Comparison of ENCODE assay signal across 13 cellular contexts in genomic region chr12:4962539-4963486, GRCh38. TPM values are rescaled to one million over a fixed set of nuclear protein-coding genes. Genes with fewer than 3 reads are reported as not detected.
DNase-seq lines count a peak whose midpoint lies in the region; ATAC-seq, FAIRE-seq and TF ChIP-seq lines count a peak whose summit lies in the region.
"Had no signal": no experiment of that assay in that cellular context is flagged by ENCODE, and none has a peak within 500 bp of the region (broad histone marks: within the 10 kb centered on the region; RNA-seq: fewer than 3 reads in every experiment).

No MANE protein-coding gene starts in this region.

- H3K4me1 ChIP-seq in breast epithelium, result no peaks in the 10 kb centered on the region
- H3K4me1 ChIP-seq: prostate gland had no signal

- H3K4me1 Mint-ChIP-seq in MCF 10A (ENCODE audit: insufficient read depth, unreplicated experiment), result no peaks in the 10 kb centered on the region
- H3K4me1 Mint-ChIP-seq in stimulated activated naive B cell treated with anti-CD40 and anti-IgM and Interleukin-4, amounts not matched to agents 10 μg/mL and 1 μg/mL and 100 μg/mL, for 72 hours, result no peaks in the 10 kb centered on the region

- H3K27ac ChIP-seq in breast epithelium, result no peak overlapping the region
- H3K27ac ChIP-seq: prostate gland had no signal

- peak; percentile 22 for DNase-seq in MCF 10A (ENCODE audit: unreplicated experiment)
- DNase-seq in breast epithelium (ENCODE audit: low spot score in 2 of 2), result no peak
- DNase-seq in NCI-H69 (lab: John Stamatoyannopoulos, UW), result peak; percentile 96
- DNase-seq in bronchial epithelial cell (ENCODE audit: low read depth), result peak; percentile 23
- DNase-seq in NCI-H774 (lab: John Stamatoyannopoulos, UW), result no peak
- no peak for DNase-seq in UCSD-AML1 (lab: John Stamatoyannopoulos, UW; ENCODE audit: unreplicated experiment)
- DNase-seq in stimulated activated naive B cell treated with anti-CD40 and anti-IgM and Interleukin-4, amounts not matched to agents 10 μg/mL and 1 μg/mL and 100 μg/mL, for 72 hours, result no peak
- no peak for DNase-seq in NCI-H510A treated with DMSO at 0.1 percent for 48 hours (lab: John Stamatoyannopoulos, UW)
- DNase-seq: cortex of kidney, NCI-H1930, Right ventricle myocardium superior had no signal

- no peaks in the 10 kb centered on the region for H3K36me3 ChIP-seq in breast epithelium
- H3K36me3 ChIP-seq in bronchial epithelial cell (ENCODE audit: control insufficient read depth, insufficient read depth, low read length), result no peaks in the 10 kb centered on the region
- H3K36me3 ChIP-seq: prostate gland had no signal

- H3K27ac Mint-ChIP-seq in MCF 10A (ENCODE audit: low read depth, unreplicated experiment), result no peak overlapping the region
- H3K27ac Mint-ChIP-seq in stimulated activated naive B cell treated with anti-CD40 and anti-IgM and Interleukin-4, amounts not matched to agents 10 μg/mL and 1 μg/mL and 100 μg/mL, for 72 hours, result no peak overlapping the region

- TF ChIP-seq CTCF in MCF 10A (IDR thresholded peaks at IDR 0.05; ENCODE audit: unreplicated experiment) (no peak), breast epithelium (IDR thresholded peaks at IDR 0.05) (no peak), bronchial epithelial cell (IDR thresholded peaks at IDR 0.05; ENCODE audit: insufficient read depth, low read length, severe bottlenecking) (no peak)

- H3K27me3 ChIP-seq in breast epithelium, result peaks cover 0 to 7% of the 10 kb centered on the region in 2 donors
- H3K27me3 ChIP-seq in bronchial epithelial cell (ENCODE audit: control insufficient read depth, insufficient read depth, low read length), result no peaks in the 10 kb centered on the region

- no peak overlapping the region for H3K4me3 Mint-ChIP-seq in MCF 10A (ENCODE audit: unreplicated experiment)
- no peak overlapping the region for H3K4me3 Mint-ChIP-seq in stimulated activated naive B cell treated with anti-CD40 and anti-IgM and Interleukin-4, amounts not matched to agents 10 μg/mL and 1 μg/mL and 100 μg/mL, for 72 hours

- H3K9me3 ChIP-seq in breast epithelium, result no peaks in the 10 kb centered on the region
- H3K9me3 ChIP-seq: prostate gland had no signal

- POLR2A ChIA-PET in MCF 10A (lab: Yijun Ruan, JAX), result interaction anchor here (0.8 kb wide), 1 partner anchor 24 kb away, joined by 3 read pairs; no protein-coding TSS in a partner anchor

- no peak for FAIRE-seq in bronchial epithelial cell (lab: Jason Lieb, UNC)

- no peaks in the 10 kb centered on the region for H3K36me3 Mint-ChIP-seq in MCF 10A (ENCODE audit: insufficient read depth, unreplicated experiment)
- H3K36me3 Mint-ChIP-seq in stimulated activated naive B cell treated with anti-CD40 and anti-IgM and Interleukin-4, amounts not matched to agents 10 μg/mL and 1 μg/mL and 100 μg/mL, for 72 hours, result no peaks in the 10 kb centered on the region

- ATAC-seq in stimulated activated naive B cell treated with anti-CD40 and anti-IgM and Interleukin-4, amounts not matched to agents 10 μg/mL and 1 μg/mL and 100 μg/mL, for 72 hours (replicated peaks), result no peak

- H3K9me3 Mint-ChIP-seq in MCF 10A (ENCODE audit: unreplicated experiment), result peaks cover 3% of the 10 kb centered on the region
- no peaks in the 10 kb centered on the region for H3K9me3 Mint-ChIP-seq in stimulated activated naive B cell treated with anti-CD40 and anti-IgM and Interleukin-4, amounts not matched to agents 10 μg/mL and 1 μg/mL and 100 μg/mL, for 72 hours

- TF ChIP-seq POLR2A in breast epithelium (IDR thresholded peaks at IDR 0.05), result no peak

- intact Hi-C loops in MCF 10A (cut with micrococcal nuclease) (no loop called here), breast epithelium (cut with DNase I; ENCODE audit: low total_unique reads) (no loop called here)

- no peaks in the 10 kb centered on the region for H3K27me3 Mint-ChIP-seq in MCF 10A (ENCODE audit: insufficient read depth, unreplicated experiment)
- peaks cover 50 to 53% of the 10 kb centered on the region in 2 donors for H3K27me3 Mint-ChIP-seq in stimulated activated naive B cell treated with anti-CD40 and anti-IgM and Interleukin-4, amounts not matched to agents 10 μg/mL and 1 μg/mL and 100 μg/mL, for 72 hours

- BruUV-seq in MCF 10A (replicated peaks; lab: Mats Ljungman, UMichigan), result no TSS peak

- H3K4me3 ChIP-seq in breast epithelium (no peak overlapping the region), bronchial epithelial cell (ENCODE audit: low read depth, low read length) (no peak overlapping the region)
- H3K4me3 ChIP-seq: prostate gland had no signal

- CTCF ChIA-PET in MCF 10A (lab: Yijun Ruan, JAX), result interaction anchor here (0.6 to 1.0 kb wide), 3 partner anchors 32 to 106 kb away, joined by 3 to 4 read pairs (median 4); no protein-coding TSS in a partner anchor

RNA-seq across cellular contexts. Expression of gene KCNA1, which starts 53.1 kb away (rescaled TPM):
- total RNA-seq in MCF 10A (2022), result not detected in 2 replicates
- total RNA-seq in breast epithelium, result 1 to 10 TPM in 2 of 3 donors, under 1 TPM in 1; 0.48 to 1.3 (median 1.3) TPM
- not detected in 2 replicates for total RNA-seq in bronchial epithelial cell
- total RNA-seq: fibroblast of lung, Right ventricle myocardium superior had no signal

Comparison
In these comparisons a context has a peak if more than half of its experiments do, and no peak if none do; other contexts are left out.
1. DNase-seq: peak in MCF 10A (single experiment), NCI-H69 (single experiment) and bronchial epithelial cell (single experiment); none in breast epithelium (0 of 2), NCI-H774 (single experiment), UCSD-AML1 (single experiment), stimulated activated naive B cell treated with anti-CD40 and anti-IgM and Interleukin-4, amounts not matched to agents 10 μg/mL and 1 μg/mL and 100 μg/mL, for 72 hours (single experiment) and NCI-H510A treated with DMSO at 0.1 percent for 48 hours (single experiment).